ENCODE assay signal across 15 cellular contexts in the genomic region with DNA sequence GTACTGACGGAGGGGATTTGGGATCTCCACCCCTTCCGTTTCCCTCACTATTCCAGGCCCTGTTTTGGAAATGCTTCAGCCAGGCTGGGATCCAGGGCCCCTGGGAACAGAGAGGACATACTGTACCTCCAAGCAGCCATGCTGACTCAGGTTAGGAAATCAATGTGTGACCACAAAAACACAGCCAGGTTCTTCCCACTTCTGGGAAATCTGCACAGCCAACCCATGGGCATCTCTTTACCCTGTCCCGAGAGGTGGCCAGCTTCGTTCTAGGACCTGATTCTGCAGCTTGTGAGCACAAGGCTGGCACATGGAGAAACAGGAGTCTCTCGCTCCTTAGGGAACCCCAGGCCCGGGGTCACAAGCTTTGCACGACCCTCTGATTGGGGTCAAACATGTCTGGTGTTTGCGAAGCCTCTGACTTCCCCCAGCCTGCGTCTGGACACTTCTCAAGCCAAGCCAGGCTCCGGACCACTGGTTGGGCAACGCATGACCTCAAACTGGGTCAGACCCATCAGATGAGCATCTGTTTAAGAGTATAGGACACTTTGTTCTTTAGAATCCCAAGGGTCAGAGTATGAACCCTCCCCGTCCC. TPM values are rescaled to one million over a fixed set of nuclear protein-coding genes. Genes with fewer than 3 reads are reported as not detected.
DNase-seq lines count a peak whose midpoint lies in the region; ATAC-seq and TF ChIP-seq lines count a peak whose summit lies in the region.
"Had no signal": no experiment of that assay in that cellular context is flagged by ENCODE, and none has a peak within 500 bp of the region (broad histone marks: within the 10 kb centered on the region; RNA-seq: fewer than 3 reads in every experiment).

No MANE protein-coding gene starts in this region.

- intact Hi-C loops in naive thymus-derived CD4-positive, alpha-beta T cell (cut with micrococcal nuclease), result no loop called here

- TF ChIP-seq CTCF in endodermal cell (conservative IDR thresholded peaks at IDR 0.05), result no peak

- POLR2A ChIA-PET in naive thymus-derived CD4-positive, alpha-beta T cell (lab: Charles Lee), result no interaction called here

- H3K9ac ChIP-seq in HUES6 (ENCODE audit: low read length), result peak overlapping the region; percentile 3
- H3K9ac ChIP-seq in endodermal cell (ENCODE audit: extremely low read depth, low read length, poor library complexity, severe bottlenecking), result no peak overlapping the region

- H3K27me3 ChIP-seq in HUES6 (ENCODE audit: control insufficient read depth, insufficient read depth, low read length), result no peaks in the 10 kb centered on the region
- no peaks in the 10 kb centered on the region for H3K27me3 ChIP-seq in endodermal cell (ENCODE audit: control insufficient read depth, insufficient read depth, low read length, poor library complexity, severe bottlenecking)
- no peaks in the 10 kb centered on the region for H3K27me3 ChIP-seq in naive thymus-derived CD4-positive, alpha-beta T cell (ENCODE audit: control insufficient read depth in 2 of 2, insufficient read depth in 2 of 2, low read length in 2 of 2)

- no peak overlapping the region for H3K4me3 Mint-ChIP-seq in endodermal cell
- H3K4me3 Mint-ChIP-seq in naive thymus-derived CD4-positive, alpha-beta T cell, result no peak overlapping the region
- H3K4me3 Mint-ChIP-seq: B cell; stimulated activated memory B cell treated with anti-CD40 and anti-IgM and Interleukin-4, amounts not matched to agents 10 μg/mL and 1 μg/mL and 100 μg/mL, for 72 hours had no signal

- CTCF ChIA-PET in naive thymus-derived CD4-positive, alpha-beta T cell (lab: Charles Lee), result no interaction called here

- H3K36me3 ChIP-seq in HUES6 (ENCODE audit: control insufficient read depth, insufficient read depth, low read length) (no peaks in the 10 kb centered on the region), endodermal cell (ENCODE audit: control insufficient read depth, insufficient read depth, low read length) (no peaks in the 10 kb centered on the region)
- H3K36me3 ChIP-seq in naive thymus-derived CD4-positive, alpha-beta T cell (ENCODE audit: control insufficient read depth in 2 of 3, insufficient read depth in 3 of 3, low read length in 3 of 3), result no peaks in the 10 kb centered on the region

- H3K36me3 Mint-ChIP-seq in endodermal cell (ENCODE audit: low read depth), result no peaks in the 10 kb centered on the region
- H3K36me3 Mint-ChIP-seq in naive thymus-derived CD4-positive, alpha-beta T cell, result no peaks in the 10 kb centered on the region
- H3K36me3 Mint-ChIP-seq: stimulated activated memory B cell treated with anti-CD40 and anti-IgM and Interleukin-4, amounts not matched to agents 10 μg/mL and 1 μg/mL and 100 μg/mL, for 72 hours had no signal

- no peak overlapping the region for H3K27ac Mint-ChIP-seq in endodermal cell
- no peak overlapping the region for H3K27ac Mint-ChIP-seq in naive thymus-derived CD4-positive, alpha-beta T cell
- H3K27ac Mint-ChIP-seq: B cell; progenitor cell of endocrine pancreas; stimulated activated memory B cell treated with anti-CD40 and anti-IgM and Interleukin-4, amounts not matched to agents 10 μg/mL and 1 μg/mL and 100 μg/mL, for 72 hours had no signal

- no peak for ATAC-seq in naive thymus-derived CD4-positive, alpha-beta T cell
- ATAC-seq: stimulated activated memory B cell treated with anti-CD40 and anti-IgM and Interleukin-4, amounts not matched to agents 10 μg/mL and 1 μg/mL and 100 μg/mL, for 72 hours had no signal

- no peaks in the 10 kb centered on the region for H3K27me3 Mint-ChIP-seq in endodermal cell (ENCODE audit: insufficient read depth)
- H3K27me3 Mint-ChIP-seq in naive thymus-derived CD4-positive, alpha-beta T cell, result peaks cover 0 to 8% (median 0%) of the 10 kb centered on the region in 5 donors
- H3K27me3 Mint-ChIP-seq: progenitor cell of endocrine pancreas had no signal

- H3K4me1 Mint-ChIP-seq in endodermal cell, result no peaks in the 10 kb centered on the region
- no peaks in the 10 kb centered on the region for H3K4me1 Mint-ChIP-seq in naive thymus-derived CD4-positive, alpha-beta T cell
- H3K4me1 Mint-ChIP-seq: B cell; stimulated activated memory B cell treated with anti-CD40 and anti-IgM and Interleukin-4, amounts not matched to agents 10 μg/mL and 1 μg/mL and 100 μg/mL, for 72 hours had no signal

- H3K9me3 ChIP-seq in HUES6 (ENCODE audit: control insufficient read depth, insufficient read depth, low read depth, low read length) (no peaks in the 10 kb centered on the region), endodermal cell (ENCODE audit: control insufficient read depth, low read length) (no peaks in the 10 kb centered on the region)
- H3K9me3 ChIP-seq in naive thymus-derived CD4-positive, alpha-beta T cell (ENCODE audit: control insufficient read depth in 2 of 3, low read length in 3 of 3), result no peaks in the 10 kb centered on the region

- no peaks in the 10 kb centered on the region for H3K9me3 Mint-ChIP-seq in endodermal cell
- H3K9me3 Mint-ChIP-seq in naive thymus-derived CD4-positive, alpha-beta T cell, result no peaks in the 10 kb centered on the region
- H3K9me3 Mint-ChIP-seq: stimulated activated memory B cell treated with anti-CD40 and anti-IgM and Interleukin-4, amounts not matched to agents 10 μg/mL and 1 μg/mL and 100 μg/mL, for 72 hours had no signal

- peak; percentile 66 for DNase-seq in endodermal cell
- peak; percentile 38 for DNase-seq in iPS-NIHi7 (ENCODE audit: extremely low spot score)
- DNase-seq in skeletal muscle cell (ENCODE audit: low read depth), result peak; percentile 97
- no peak for DNase-seq in NCI-H1092 (lab: John Stamatoyannopoulos, UW)
- no peak for DNase-seq in RPMI8226
- no peak for DNase-seq in stimulated activated naive CD4-positive, alpha-beta T cell (lab: John Stamatoyannopoulos, UW)
- DNase-seq in naive thymus-derived CD4-positive, alpha-beta T cell, result no peak
- DNase-seq: midbrain; stimulated activated CD4-positive, alpha-beta T cell treated with anti-CD3 and anti-CD28 coated beads, Interleukin-4, amount 100 ng/mL, for 1 hour had no signal

- H3K27ac ChIP-seq in HUES6 (ENCODE audit: low read depth, low read length), result no peak overlapping the region
- no peak overlapping the region for H3K27ac ChIP-seq in endodermal cell (ENCODE audit: low read depth, low read length)
- H3K27ac ChIP-seq in naive thymus-derived CD4-positive, alpha-beta T cell (ENCODE audit: low read depth, low read length), result no peak overlapping the region
- H3K27ac ChIP-seq: SK-N-MC, VCaP had no signal

- H3K4me1 ChIP-seq in HUES6 (ENCODE audit: control insufficient read depth, insufficient read depth, low read length) (peaks cover 9% of the 10 kb centered on the region), endodermal cell (ENCODE audit: control insufficient read depth, insufficient read depth, low read length) (peaks cover 6% of the 10 kb centered on the region)
- H3K4me1 ChIP-seq in naive thymus-derived CD4-positive, alpha-beta T cell (ENCODE audit: control insufficient read depth in 2 of 2, insufficient read depth in 2 of 2, low read length in 2 of 2), result no peaks in the 10 kb centered on the region

- 87 to 90% methylated on average over 8 to 12 of the region's 12 CpGs for WGBS in endodermal cell (ENCODE audit: insufficient coverage in 1 of 2, insufficient read length in 1 of 2), 2 experiments

- H3K4me3 ChIP-seq in HUES6 (ENCODE audit: low read depth, low read length) (no peak overlapping the region), endodermal cell (ENCODE audit: low read length) (no peak overlapping the region), skeletal muscle cell (ENCODE audit: low read depth, low read length) (no peak overlapping the region)
- H3K4me3 ChIP-seq in naive thymus-derived CD4-positive, alpha-beta T cell (ENCODE audit: low read length), result no peak overlapping the region
- H3K4me3 ChIP-seq: SK-N-MC had no signal

RNA-seq across cellular contexts. Expression of a gene that starts 8.3 kb away (rescaled TPM):
- total RNA-seq in endodermal cell, result 10 to 100 TPM; 18.3 to 19.4 TPM
- polyA plus RNA-seq in endodermal cell (2013, experiment 1 of 2), result 8.7 TPM
- 7.1 TPM for polyA plus RNA-seq in endodermal cell (2013, experiment 2 of 2)
- 10 to 100 TPM; 12.0 to 20.7 (median 17.0) TPM for total RNA-seq in naive thymus-derived CD4-positive, alpha-beta T cell
- polyA plus RNA-seq in naive thymus-derived CD4-positive, alpha-beta T cell, result 10 to 100 TPM in 1 of 2 donors, 1 to 10 TPM in 1; 8.8 to 14.2 TPM

RNA-seq across cellular contexts. Expression of a gene that starts 54.5 kb away (rescaled TPM):
- 10 to 100 TPM; 75.6 to 91.3 TPM for total RNA-seq in endodermal cell
- 60.3 TPM for polyA plus RNA-seq in endodermal cell (2013, experiment 1 of 2)
- polyA plus RNA-seq in endodermal cell (2013, experiment 2 of 2), result 61.1 TPM
- total RNA-seq in naive thymus-derived CD4-positive, alpha-beta T cell, result 10 to 100 TPM; 59.7 to 85.3 (median 78.9) TPM
- 100 to 1,000 TPM; 188 to 199 TPM for polyA plus RNA-seq in naive thymus-derived CD4-positive, alpha-beta T cell

Comparison
In these comparisons a context has a peak if more than half of its experiments do, and no peak if none do; other contexts are left out.
1. DNase-seq: peak in endodermal cell (single experiment), iPS-NIHi7 (single experiment) and skeletal muscle cell (single experiment); none in NCI-H1092 (single experiment), RPMI8226 (single experiment), stimulated activated naive CD4-positive, alpha-beta T cell (0 of 6) and naive thymus-derived CD4-positive, alpha-beta T cell (0 of 9).